In the genomic region with DNA sequence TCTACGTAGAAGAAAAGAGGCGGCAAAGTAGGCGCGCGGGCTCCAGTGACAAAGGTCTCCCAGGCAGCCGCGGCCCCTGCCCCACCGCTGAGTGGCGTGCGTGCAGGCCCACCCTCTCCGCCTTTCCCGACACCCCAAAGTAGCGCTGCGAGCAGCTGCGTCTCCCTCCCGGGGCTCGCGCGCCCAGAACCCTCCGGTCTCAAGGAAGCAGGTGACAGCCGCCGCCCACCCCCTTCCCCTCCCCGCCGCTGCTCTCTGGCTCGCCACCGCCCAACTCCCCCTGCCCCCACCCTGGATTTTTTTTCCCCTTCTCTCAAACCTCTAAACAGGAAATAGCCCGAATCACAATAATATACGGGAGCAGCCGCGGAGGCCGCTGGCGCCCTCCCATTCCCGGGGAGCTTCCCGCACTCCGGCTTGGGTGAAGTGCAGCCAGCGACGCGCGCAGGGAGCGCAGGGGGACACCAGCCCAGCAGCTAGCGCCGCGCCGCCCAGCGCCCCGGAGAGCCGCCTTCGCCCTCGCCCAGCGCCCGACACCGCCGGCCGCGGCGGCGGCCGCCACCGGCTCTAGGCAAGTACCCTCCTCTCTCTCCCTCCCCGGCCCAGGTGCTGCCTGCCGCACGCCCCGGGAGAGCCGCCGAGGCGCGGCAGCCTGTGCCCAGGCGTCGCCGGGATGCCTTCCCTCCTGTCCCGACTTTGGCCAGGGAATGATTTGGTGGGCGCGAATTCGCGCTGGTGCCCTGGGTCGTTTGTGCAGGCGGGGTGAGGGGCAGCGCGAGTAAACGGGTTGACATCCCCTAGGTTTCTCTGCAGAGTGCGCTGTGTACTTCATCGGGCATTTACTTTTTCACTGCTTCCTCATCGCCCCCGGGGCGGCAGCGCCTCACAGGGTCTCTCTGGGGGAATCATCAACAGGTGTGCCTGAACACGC, we compare ENCODE assay signal across 8 cellular contexts. TPM values are rescaled to one million over a fixed set of nuclear protein-coding genes. Genes with fewer than 3 reads are reported as not detected.
DNase-seq lines count a peak whose midpoint lies in the region; ATAC-seq, FAIRE-seq and TF ChIP-seq lines count a peak whose summit lies in the region.

No MANE protein-coding gene starts in this region.

- H3K79me2 ChIP-seq in endothelial cell of umbilical vein (ENCODE audit: control insufficient read depth, insufficient read depth, low read length) = peaks cover 33% of the 10 kb centered on the region

- peak; percentile 44 for TF ChIP-seq POLR2A in endothelial cell of umbilical vein (IDR thresholded peaks at IDR 0.05; ENCODE audit: low read depth, low read length)

- H3K4me1 ChIP-seq in endothelial cell of umbilical vein (ENCODE audit: control insufficient read depth, extremely low read depth, insufficient read depth, low read length) (peaks cover 21% of the 10 kb centered on the region), mononuclear cell (ENCODE audit: insufficient read depth, low read length) (peaks cover 17% of the 10 kb centered on the region)

- peak overlapping the region; percentile 84 for H2AFZ ChIP-seq in endothelial cell of umbilical vein (ENCODE audit: low read depth, low read length)

- dilution Hi-C loops in endothelial cell of umbilical vein (cut with MboI; ENCODE audit: extremely low pct_ligation_motif_present, low sequenced_read_pairs) = no loop called here

- CTCF ChIA-PET in endothelial cell of umbilical vein (lab: Charles Lee) = interaction anchor here (0.6 to 3.6 kb wide), 23 partner anchors 10 to 102 kb away, joined by 3 to 51 read pairs (median 5); no protein-coding TSS in a partner anchor

- H3K4me2 ChIP-seq in endothelial cell of umbilical vein (ENCODE audit: insufficient read depth, low read length) = peak overlapping the region; percentile 93

- peak overlapping the region; percentile 82 for H3K9ac ChIP-seq in endothelial cell of umbilical vein (replicated peaks; ENCODE audit: extremely low read depth, insufficient read depth, low read length)

- intact Hi-C loops in endothelial cell of umbilical vein (cut with micrococcal nuclease) = loop anchor here (1.0 to 5.0 kb wide), 8 partner anchors 21 to 84 kb away; a partner anchor contains a TSS

- POLR2A ChIA-PET in endothelial cell of umbilical vein (lab: Charles Lee) = interaction anchor here (0.6 to 1.5 kb wide), 6 partner anchors 26 to 73 kb away, joined by 4 to 7 read pairs (median 4); no protein-coding TSS in a partner anchor

- no peaks in the 10 kb centered on the region for H3K9me1 ChIP-seq in endothelial cell of umbilical vein (replicated peaks; ENCODE audit: control insufficient read depth, extremely low read depth, insufficient read depth, low read length)

- DNase-seq in activated gamma-delta T cell (lab: John Stamatoyannopoulos, UW) (peak; percentile 13), activated gamma-delta T cell treated with Interleukin-2 at 50 U/mL for 16 hours (no peak), NCI-H128 (lab: John Stamatoyannopoulos, UW; ENCODE audit: unreplicated experiment) (peak; percentile 54), endothelial cell of umbilical vein (ENCODE audit: low read depth, low spot score) (peak; percentile 74), substantia nigra (lab: John Stamatoyannopoulos, UW) (peak in 43 of 49 donors; percentile 10 to 85 (median 59))
- DNase-seq in activated CD4-positive, alpha-beta T cell treated with anti-CD3 and anti-CD28 coated beads for 48 hours = peak; percentile 41

- BruUV-seq in endothelial cell of umbilical vein (replicated peaks; lab: Mats Ljungman, UMichigan) = no TSS peak

- FAIRE-seq in endothelial cell of umbilical vein (lab: Jason Lieb, UNC) = peak; percentile 33

- H3K36me3 ChIP-seq in endothelial cell of umbilical vein (ENCODE audit: control insufficient read depth in 2 of 2, extremely low read depth in 1 of 2, insufficient read depth in 2 of 2, low read length in 2 of 2) = no peaks in the 10 kb centered on the region

- H3K4me3 ChIP-seq in endothelial cell of umbilical vein (replicated peaks in 1 of 3; ENCODE audit: insufficient read depth in 1 of 3, low read depth in 1 of 3, low read length in 3 of 3) = peak overlapping the region; percentile 69 to 83 (median 75)
- H3K4me3 ChIP-seq in mononuclear cell (ENCODE audit: low read length) = peak overlapping the region; percentile 51

- peak; percentile 50 for ATAC-seq in HG02610 (IDR thresholded peaks at IDR 0.05; ENCODE audit: unreplicated experiment)

- H3K27me3 ChIP-seq in endothelial cell of umbilical vein (ENCODE audit: control insufficient read depth in 2 of 2, insufficient read depth in 2 of 2, low read length in 2 of 2) (no peaks in the 10 kb centered on the region), mononuclear cell (ENCODE audit: insufficient read depth, low read length) (peaks cover 3% of the 10 kb centered on the region)

- no peak for TF ChIP-seq CTCF in endothelial cell of umbilical vein (IDR thresholded peaks at IDR 0.05; ENCODE audit: extremely low read depth in 1 of 2, insufficient read depth in 1 of 2, low read depth in 1 of 2, low read length in 2 of 2)

- no peaks in the 10 kb centered on the region for H3K9me3 ChIP-seq in endothelial cell of umbilical vein (replicated peaks; ENCODE audit: control insufficient read depth, insufficient read depth, low read length)
- H3K9me3 ChIP-seq in mononuclear cell (ENCODE audit: low read depth, low read length) = no peaks in the 10 kb centered on the region

- H3K27ac ChIP-seq in endothelial cell of umbilical vein (ENCODE audit: insufficient read depth, low read depth, low read length) (peak overlapping the region; percentile 69), substantia nigra (ENCODE audit: low read depth, low read length, poor library complexity, severe bottlenecking) (peak overlapping the region; percentile 86)

- no peaks in the 10 kb centered on the region for H4K20me1 ChIP-seq in endothelial cell of umbilical vein (replicated peaks; ENCODE audit: control insufficient read depth, extremely low read depth, insufficient read depth, low read length)

TF ChIP-seq in endothelial cell of umbilical vein, 7 proteins besides CTCF, POLR2A, EP300 and RAD21:
- no peak for TF ChIP-seq MYC (IDR thresholded peaks at IDR 0.05; ENCODE audit: low read depth, low read length)
- peak; percentile 29 for TF ChIP-seq POLR2AphosphoS5 (IDR thresholded peaks at IDR 0.05; ENCODE audit: insufficient read depth, low read depth, low read length)

RNA-seq across cellular contexts. Expression of a gene that starts 52.7 kb away (rescaled TPM):
- 167 and 168 TPM in 2 replicates for total RNA-seq in endothelial cell of umbilical vein
- 75.2 and 83.0 TPM in 2 replicates for polyA plus RNA-seq in endothelial cell of umbilical vein
- 66.2 and 67.4 TPM in 2 replicates for polyA plus RNA-seq in endothelial cell of umbilical vein (2011; cell fraction: cytosol; rRNA removed)
- polyA plus RNA-seq in endothelial cell of umbilical vein (2011; cell fraction: nucleus; rRNA removed) = 166 and 182 TPM in 2 replicates
- polyA plus RNA-seq in endothelial cell of umbilical vein (2012) = 103 and 130 TPM in 2 replicates
- 125 and 131 TPM in 2 replicates for polyA minus RNA-seq in endothelial cell of umbilical vein
- polyA minus RNA-seq in endothelial cell of umbilical vein (2011; cell fraction: cytosol; rRNA and poly(A)+ RNA removed) = 22.0 TPM
- polyA minus RNA-seq in endothelial cell of umbilical vein (2011; cell fraction: nucleus; rRNA and poly(A)+ RNA removed) = 133 and 134 TPM in 2 replicates
- total RNA-seq in mononuclear cell = 16.1 TPM
